ENCODE assay signal across 8 cellular contexts in genomic region chr1:150321826-150322166, GRCh38. TPM values are rescaled to one million over a fixed set of nuclear protein-coding genes. Genes with fewer than 3 reads are reported as not detected.
DNase-seq lines count a peak whose midpoint lies in the region; ATAC-seq and TF ChIP-seq lines count a peak whose summit lies in the region.

No MANE protein-coding gene starts in this region.

- peaks cover 0 to 25% (median 13%) of the 10 kb centered on the region in 9 donors for H3K4me1 ChIP-seq in heart right ventricle
- peaks cover 7% of the 10 kb centered on the region for H3K4me1 ChIP-seq in adipocyte (ENCODE audit: control insufficient read depth, insufficient read depth, low read length)
- peaks cover 7 to 9% of the 10 kb centered on the region in 2 donors for H3K4me1 ChIP-seq in thyroid gland

- ATAC-seq in heart right ventricle: peak in 3 of 8 donors; percentile 3 to 16 (median 10)
- no peak for ATAC-seq in left ventricle myocardium superior

- DNase-seq in heart right ventricle: no peak
- DNase-seq in left ventricle myocardium superior: no peak
- DNase-seq in adipocyte (ENCODE audit: low read depth): no peak
- no peak for DNase-seq in kidney epithelial cell (ENCODE audit: low read depth)
- DNase-seq in thyroid gland: no peak
- DNase-seq in DMS114 treated with DMSO at 0.1 percent for 48 hours (lab: John Stamatoyannopoulos, UW; ENCODE audit: unreplicated experiment): no peak
- DNase-seq in NCI-H510A (lab: John Stamatoyannopoulos, UW): no peak
- no peak for DNase-seq in DMS153 (lab: John Stamatoyannopoulos, UW)

- peaks cover 0 to 36% (median 21%) of the 10 kb centered on the region in 9 donors for H3K36me3 ChIP-seq in heart right ventricle
- peaks cover 22% of the 10 kb centered on the region for H3K36me3 ChIP-seq in adipocyte (ENCODE audit: control insufficient read depth, insufficient read depth, low read length, severe bottlenecking)
- H3K36me3 ChIP-seq in kidney epithelial cell (ENCODE audit: control insufficient read depth, insufficient read depth, low read length): peaks cover 1% of the 10 kb centered on the region
- peaks cover 19 to 21% of the 10 kb centered on the region in 2 donors for H3K36me3 ChIP-seq in thyroid gland

- H3K27me3 ChIP-seq in heart right ventricle (no peaks in the 10 kb centered on the region), adipocyte (replicated peaks; ENCODE audit: control insufficient read depth, insufficient read depth, low read length) (no peaks in the 10 kb centered on the region), kidney epithelial cell (ENCODE audit: control insufficient read depth, insufficient read depth, low read length) (no peaks in the 10 kb centered on the region), thyroid gland (no peaks in the 10 kb centered on the region)

- no peak for TF ChIP-seq POLR2A in thyroid gland (IDR thresholded peaks at IDR 0.05)

- H3K9me3 ChIP-seq in heart right ventricle: no peaks in the 10 kb centered on the region
- no peaks in the 10 kb centered on the region for H3K9me3 ChIP-seq in adipocyte (ENCODE audit: control insufficient read depth, low read length)
- H3K9me3 ChIP-seq in thyroid gland: no peaks in the 10 kb centered on the region

- intact Hi-C loops in heart right ventricle (cut with DNase I) (loop anchor here in 2 of 10 donors (5.0 kb wide), 2 partner anchors 54 to 64 kb away; partner anchors contain the start of genes APH1A (in 1 of the 2) and CA14 (in 1 of the 2)), left ventricle myocardium superior (cut with micrococcal nuclease) (no loop called here), thyroid gland (cut with DNase I) (no loop called here)

- WGBS in heart right ventricle, 2 donors: 0 to 1% methylated on average over 9 of the region's 9 CpGs
- WGBS in thyroid gland, 2 donors: 1% methylated on average over 9 of the region's 9 CpGs

- H3K4me3 ChIP-seq in heart right ventricle: peak overlapping the region; percentile 60 to 84 (median 75)
- peak overlapping the region; percentile 88 for H3K4me3 ChIP-seq in adipocyte (ENCODE audit: low read length)
- H3K4me3 ChIP-seq in kidney epithelial cell (ENCODE audit: low read depth, low read length): peak overlapping the region; percentile 85
- H3K4me3 ChIP-seq in thyroid gland (replicated peaks in 1 of 3): peak overlapping the region; percentile 62 to 77 (median 75)

- peak overlapping the region; percentile 95 for H3K9ac ChIP-seq in adipocyte (ENCODE audit: low read length)

- H3K27ac ChIP-seq in heart right ventricle (peak overlapping the region; percentile 65 to 95 (median 90)), thyroid gland (peak overlapping the region; percentile 81 to 91 (median 85))

- TF ChIP-seq CTCF in heart right ventricle (IDR thresholded peaks at IDR 0.05): no peak
- no peak for TF ChIP-seq CTCF in kidney epithelial cell (IDR thresholded peaks at IDR 0.05; ENCODE audit: insufficient read depth, low read length, poor library complexity, severe bottlenecking)
- no peak for TF ChIP-seq CTCF in thyroid gland (IDR thresholded peaks at IDR 0.05)

RNA-seq across cellular contexts. Expression of gene PRPF3, which starts 0.5 kb away (rescaled TPM):
- total RNA-seq in heart right ventricle (10 to 100 TPM; 17.8 to 25.5 (median 20.1) TPM), left ventricle myocardium superior (21.1 TPM), kidney epithelial cell (28.5 and 38.1 TPM in 2 replicates), thyroid gland (10 to 100 TPM; 61.3 to 96.9 (median 68.1) TPM)
- polyA plus RNA-seq in heart right ventricle: 10 to 100 TPM; 19.6 to 43.6 TPM

RNA-seq across cellular contexts. Expression of gene MRPS21, which starts 28.1 kb away (rescaled TPM):
- total RNA-seq in heart right ventricle: 10 to 100 TPM; 68.4 to 80.0 (median 73.6) TPM
- polyA plus RNA-seq in heart right ventricle: 100 to 1,000 TPM in 1 of 2 donors, 10 to 100 TPM in 1; 89.2 to 195 TPM
- 72.3 TPM for total RNA-seq in left ventricle myocardium superior
- 56.8 and 66.7 TPM in 2 replicates for total RNA-seq in kidney epithelial cell
- total RNA-seq in thyroid gland: 10 to 100 TPM; 27.4 to 61.0 (median 48.6) TPM

RNA-seq across cellular contexts. Expression of gene CIART, which starts 39.4 kb away (rescaled TPM):
- total RNA-seq in heart right ventricle: 10 to 100 TPM in 6 of 10 donors, 1 to 10 TPM in 4; 3.4 to 22.6 (median 15.5) TPM
- polyA plus RNA-seq in heart right ventricle: 10 to 100 TPM in 1 of 2 donors, 1 to 10 TPM in 1; 4.9 to 18.7 TPM
- 15.4 TPM for total RNA-seq in left ventricle myocardium superior
- 1.8 and 2.4 TPM in 2 replicates for total RNA-seq in kidney epithelial cell
- total RNA-seq in thyroid gland: 1 to 10 TPM; 2.9 to 7.9 (median 5.4) TPM

RNA-seq across cellular contexts. Expression of gene RPRD2, which starts 42.2 kb away (rescaled TPM):
- total RNA-seq in heart right ventricle: 10 to 100 TPM; 21.9 to 34.5 (median 28.2) TPM
- polyA plus RNA-seq in heart right ventricle: 1 to 10 TPM; 4.0 to 7.4 TPM
- total RNA-seq in left ventricle myocardium superior: 24.4 TPM
- 12.4 and 12.5 TPM in 2 replicates for total RNA-seq in kidney epithelial cell
- total RNA-seq in thyroid gland: 10 to 100 TPM; 26.1 to 39.9 (median 31.6) TPM

RNA-seq across cellular contexts. Expression of gene C1orf54, which starts 49.2 kb away (rescaled TPM):
- 10 to 100 TPM in 6 of 10 donors, 1 to 10 TPM in 4; 5.7 to 19.5 (median 11.8) TPM for total RNA-seq in heart right ventricle
- 10 to 100 TPM; 29.1 to 34.3 TPM for polyA plus RNA-seq in heart right ventricle
- 9.8 TPM for total RNA-seq in left ventricle myocardium superior
- total RNA-seq in kidney epithelial cell: 1.0 and 1.4 TPM in 2 replicates
- total RNA-seq in thyroid gland: 10 to 100 TPM in 1 of 4 donors, 1 to 10 TPM in 3; 2.7 to 11.7 (median 4.3) TPM
